In genomic region chr6:97726378-97726777, GRCh38 we compare ENCODE assay signal across 18 cellular contexts.
DNase-seq lines count a peak whose midpoint lies in the region; FAIRE-seq and TF ChIP-seq lines count a peak whose summit lies in the region.
"Had no signal": no experiment of that assay in that cellular context is flagged by ENCODE, and none has a peak within 500 bp of the region (broad histone marks: within the 10 kb centered on the region; RNA-seq: fewer than 3 reads in every experiment).

No MANE protein-coding gene starts in this region.

- no peaks in the 10 kb centered on the region for H4K20me1 ChIP-seq in neural cell (ENCODE audit: insufficient read depth)

- no peak for FAIRE-seq in GM12892 (lab: Jason Lieb, UNC)
- FAIRE-seq: A204.1 had no signal

- H3K4me1 Mint-ChIP-seq in brain = peaks cover 23% of the 10 kb centered on the region
- H3K4me1 Mint-ChIP-seq: activated CD4-positive, alpha-beta T cell treated with anti-CD3 and anti-CD28 coated beads, Interleukin-2, amount 10 ng/mL, durations not matched to agents 7 days and 5 days had no signal

- H3K79me2 ChIP-seq in neural cell (replicated peaks; ENCODE audit: insufficient read depth, low read length) = no peaks in the 10 kb centered on the region

- no peak overlapping the region for H3K9ac ChIP-seq in neural cell (ENCODE audit: low read length)

- H3K36me3 Mint-ChIP-seq in brain = no peaks in the 10 kb centered on the region

- DNase-seq in DMS53 (lab: John Stamatoyannopoulos, UW) (peak; percentile 21), DMS53 treated with DMSO at 0.1 percent for 48 hours (lab: John Stamatoyannopoulos, UW; ENCODE audit: unreplicated experiment) (no peak), NCI-H69 (lab: John Stamatoyannopoulos, UW) (peak; percentile 69), GM12892 (ENCODE audit: insufficient read length) (no peak), NCI-H510A treated with DMSO at 0.1 percent for 48 hours (lab: John Stamatoyannopoulos, UW) (no peak), DMS79 treated with DMSO at 0.1 percent for 48 hours (lab: John Stamatoyannopoulos, UW) (no peak)
- DNase-seq: activated CD4-positive, alpha-beta T cell treated with anti-CD3 and anti-CD28 coated beads, Interleukin-2, amount 10 ng/mL, durations not matched to agents 7 days and 5 days; DMS79; GOT3; heart left ventricle; occipital lobe; stimulated activated CD4-positive, alpha-beta T cell treated with anti-CD3 and anti-CD28 coated beads, Interleukin-15, amount 100 ng/mL, for 24 hours; trophoblast cell had no signal

- H3K9me3 ChIP-seq in neural cell (ENCODE audit: low read length) = no peaks in the 10 kb centered on the region
- H3K9me3 ChIP-seq: ascending aorta, heart left ventricle had no signal

- H3K4me2 ChIP-seq in neural cell (ENCODE audit: low read length) = no peak overlapping the region

- H3K27ac ChIP-seq in neural cell (ENCODE audit: low read length) = peak overlapping the region; percentile 40
- H3K27ac ChIP-seq: ascending aorta, heart left ventricle had no signal

- no peak overlapping the region for H3K4me3 ChIP-seq in neural cell (ENCODE audit: low read length)
- H3K4me3 ChIP-seq: ascending aorta, heart left ventricle, lung had no signal

- peak overlapping the region in 3 of 5 experiments; percentile 59 to 81 (median 76) for H3K27ac Mint-ChIP-seq in brain
- H3K27ac Mint-ChIP-seq: activated CD4-positive, alpha-beta T cell treated with anti-CD3 and anti-CD28 coated beads, Interleukin-2, amount 10 ng/mL, durations not matched to agents 7 days and 5 days had no signal

- peak overlapping the region in 1 of 5 experiments; percentile 52 for H3K4me3 Mint-ChIP-seq in brain
- H3K4me3 Mint-ChIP-seq: activated CD4-positive, alpha-beta T cell treated with anti-CD3 and anti-CD28 coated beads, Interleukin-2, amount 10 ng/mL, durations not matched to agents 7 days and 5 days had no signal

- H3K9me2 ChIP-seq in neural cell (ENCODE audit: insufficient read depth, low read length) = no peaks in the 10 kb centered on the region

- no peaks in the 10 kb centered on the region for H3K36me3 ChIP-seq in neural cell (ENCODE audit: insufficient read depth, low read length)
- H3K36me3 ChIP-seq: ascending aorta, heart left ventricle had no signal

- H3F3A ChIP-seq in neural cell (ENCODE audit: insufficient read depth, low read length, poor library complexity, severe bottlenecking) = no peaks in the 10 kb centered on the region

- H3K9me3 Mint-ChIP-seq in brain = no peaks in the 10 kb centered on the region
- H3K9me3 Mint-ChIP-seq: activated CD4-positive, alpha-beta T cell treated with anti-CD3 and anti-CD28 coated beads, Interleukin-2, amount 10 ng/mL, durations not matched to agents 7 days and 5 days had no signal

- no peak for TF ChIP-seq POLR2A in GM12892 (IDR thresholded peaks at IDR 0.05; ENCODE audit: low read depth, low read length)

- no peaks in the 10 kb centered on the region for H3K27me3 ChIP-seq in neural cell (ENCODE audit: insufficient read depth, low read depth, low read length)
- H3K27me3 ChIP-seq: ascending aorta, heart left ventricle had no signal

- TF ChIP-seq RAD21 in neural cell (conservative IDR thresholded peaks at IDR 0.05) = peak; percentile 96

- H3K27me3 Mint-ChIP-seq in brain = no peaks in the 10 kb centered on the region
- H3K27me3 Mint-ChIP-seq: activated CD4-positive, alpha-beta T cell treated with anti-CD3 and anti-CD28 coated beads, Interleukin-2, amount 10 ng/mL, durations not matched to agents 7 days and 5 days had no signal

- TF ChIP-seq CTCF in brain (conservative IDR thresholded peaks at IDR 0.05) = peak; percentile 50 to 69
- peak; percentile 89 for TF ChIP-seq CTCF in neural cell (IDR thresholded peaks at IDR 0.05; ENCODE audit: poor library complexity, severe bottlenecking)

- TF ChIP-seq EP300 in neural cell (conservative IDR thresholded peaks at IDR 0.05; ENCODE audit: poor library complexity, severe bottlenecking) = peak; percentile 21

- no peak overlapping the region for H2AFZ ChIP-seq in neural cell (ENCODE audit: low read depth, low read length)

TF ChIP-seq in neural cell, 6 proteins besides CTCF, POLR2A, EP300 and RAD21:
- TF ChIP-seq EZH2 (IDR thresholded peaks at IDR 0.05; ENCODE audit: borderline replicate concordance, insufficient read depth, low read length, poor library complexity, severe bottlenecking) (no peak), SMC3 (conservative IDR thresholded peaks at IDR 0.05; ENCODE audit: poor library complexity) (peak; percentile 90)
TF ChIP-seq in neural cell: peak in this region for 1.

Comparison
In these comparisons a context has a peak if more than half of its experiments do, and no peak if none do; other contexts are left out.
1. DNase-seq: peak in DMS53 (single experiment) and NCI-H69 (single experiment); none in DMS53 treated with DMSO at 0.1 percent for 48 hours (single experiment), GM12892 (single experiment), NCI-H510A treated with DMSO at 0.1 percent for 48 hours (single experiment) and DMS79 treated with DMSO at 0.1 percent for 48 hours (single experiment).